8 cellular contexts compared by ENCODE assay signal in the genomic region with DNA sequence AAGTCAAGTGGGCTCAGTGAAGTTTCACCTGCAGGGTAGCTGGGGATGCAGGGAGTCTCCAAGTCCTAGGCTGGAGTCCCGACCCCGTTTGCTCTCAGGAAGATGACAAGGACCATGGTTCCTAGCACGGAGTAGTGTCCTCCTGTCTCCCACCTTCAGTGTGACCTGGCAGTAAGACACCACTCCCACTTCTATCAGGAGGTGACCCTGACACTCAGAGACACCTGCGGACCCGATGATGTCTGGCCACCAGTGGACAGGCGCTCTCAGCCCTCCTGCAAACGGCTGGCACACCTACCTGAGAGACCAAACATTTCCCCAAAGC. TPM values are rescaled to one million over a fixed set of nuclear protein-coding genes. Genes with fewer than 3 reads are reported as not detected.
DNase-seq lines count a peak whose midpoint lies in the region; ATAC-seq and TF ChIP-seq lines count a peak whose summit lies in the region.

No MANE protein-coding gene starts in this region.

- H3K27me3 ChIP-seq in layer of hippocampus (ENCODE audit: control insufficient read depth, insufficient read depth, low read length) (no peaks in the 10 kb centered on the region), thyroid gland (no peaks in the 10 kb centered on the region)

- H3K27ac Mint-ChIP-seq in activated naive CD4-positive, alpha-beta T cell treated with anti-CD3 and anti-CD28 coated beads, Interleukin-2, amount 10 ng/mL, durations not matched to agents 7 days and 5 days, result peak overlapping the region; percentile 94
- H3K27ac Mint-ChIP-seq in activated naive CD8-positive, alpha-beta T cell treated with anti-CD3 and anti-CD28 coated beads, Interleukin-2, amount 50 U/mL, for 24 hours, result peak overlapping the region; percentile 90

- H3K27ac ChIP-seq in layer of hippocampus (ENCODE audit: low read depth, low read length) (peak overlapping the region; percentile 88), thyroid gland (peak overlapping the region; percentile 37 to 97 (median 93))

- H3K36me3 Mint-ChIP-seq in activated naive CD4-positive, alpha-beta T cell treated with anti-CD3 and anti-CD28 coated beads, Interleukin-2, amount 10 ng/mL, durations not matched to agents 7 days and 5 days, result peaks cover 42% of the 10 kb centered on the region
- H3K36me3 Mint-ChIP-seq in activated naive CD8-positive, alpha-beta T cell treated with anti-CD3 and anti-CD28 coated beads, Interleukin-2, amount 50 U/mL, for 24 hours (ENCODE audit: low read depth), result peaks cover 34% of the 10 kb centered on the region

- 33 to 44% methylated on average over 7 of the region's 7 CpGs for WGBS in thyroid gland, 2 donors

- peaks cover 6 to 9% of the 10 kb centered on the region in 2 donors for H3K36me3 ChIP-seq in thyroid gland

- ATAC-seq in activated naive CD8-positive, alpha-beta T cell treated with anti-CD3 and anti-CD28 coated beads, Interleukin-2, amount 50 U/mL, for 24 hours, result no peak
- ATAC-seq in GM21737 (IDR thresholded peaks at IDR 0.05; ENCODE audit: unreplicated experiment) (no peak), HG03439 (IDR thresholded peaks at IDR 0.05; ENCODE audit: unreplicated experiment) (no peak)

- CTCF ChIA-PET in activated naive CD4-positive, alpha-beta T cell treated with anti-CD3 and anti-CD28 coated beads, Interleukin-2, amount 10 ng/mL, durations not matched to agents 7 days and 5 days (lab: Charles Lee), result interaction anchor here (0.7 to 2.6 kb wide), 14 partner anchors 8 to 747 kb away, joined by 3 to 10 read pairs (median 4); partner anchors contain the start of genes MRPL18 and TCP1

- DNase-seq in activated naive CD4-positive, alpha-beta T cell treated with anti-CD3 and anti-CD28 coated beads, Interleukin-2, amount 10 ng/mL, durations not matched to agents 7 days and 5 days, result no peak
- no peak for DNase-seq in activated naive CD4-positive, alpha-beta T cell treated with anti-CD3 and anti-CD28 coated beads, Interleukin-2, amount 50 U/mL, for 16 hours
- no peak for DNase-seq in activated naive CD8-positive, alpha-beta T cell treated with anti-CD3 and anti-CD28 coated beads, Interleukin-2, amount 50 U/mL, for 24 hours
- peak in 1 of 2 donors; percentile 5 for DNase-seq in thyroid gland
- DNase-seq in H4 (ENCODE audit: low spot score), result no peak

- no peaks in the 10 kb centered on the region for H3K9me3 Mint-ChIP-seq in activated naive CD4-positive, alpha-beta T cell treated with anti-CD3 and anti-CD28 coated beads, Interleukin-2, amount 10 ng/mL, durations not matched to agents 7 days and 5 days
- H3K9me3 Mint-ChIP-seq in activated naive CD8-positive, alpha-beta T cell treated with anti-CD3 and anti-CD28 coated beads, Interleukin-2, amount 50 U/mL, for 24 hours, result no peaks in the 10 kb centered on the region

- no peaks in the 10 kb centered on the region for H3K27me3 Mint-ChIP-seq in activated naive CD4-positive, alpha-beta T cell treated with anti-CD3 and anti-CD28 coated beads, Interleukin-2, amount 10 ng/mL, durations not matched to agents 7 days and 5 days
- no peaks in the 10 kb centered on the region for H3K27me3 Mint-ChIP-seq in activated naive CD8-positive, alpha-beta T cell treated with anti-CD3 and anti-CD28 coated beads, Interleukin-2, amount 50 U/mL, for 24 hours

- H3K4me1 Mint-ChIP-seq in activated naive CD4-positive, alpha-beta T cell treated with anti-CD3 and anti-CD28 coated beads, Interleukin-2, amount 10 ng/mL, durations not matched to agents 7 days and 5 days, result peaks cover 69% of the 10 kb centered on the region
- H3K4me1 Mint-ChIP-seq in activated naive CD8-positive, alpha-beta T cell treated with anti-CD3 and anti-CD28 coated beads, Interleukin-2, amount 50 U/mL, for 24 hours, result peaks cover 50% of the 10 kb centered on the region

- TF ChIP-seq CTCF in thyroid gland (IDR thresholded peaks at IDR 0.05), result no peak

- peaks cover 9 to 18% of the 10 kb centered on the region in 2 donors for H3K4me1 ChIP-seq in thyroid gland

- peak overlapping the region in 2 of 3 donors; percentile 8 to 74 for H3K4me3 ChIP-seq in thyroid gland (replicated peaks in 1 of 3)

- TF ChIP-seq POLR2A in thyroid gland (IDR thresholded peaks at IDR 0.05), result no peak

- H3K4me3 Mint-ChIP-seq in activated naive CD4-positive, alpha-beta T cell treated with anti-CD3 and anti-CD28 coated beads, Interleukin-2, amount 10 ng/mL, durations not matched to agents 7 days and 5 days, result peak overlapping the region; percentile 83
- peak overlapping the region; percentile 94 for H3K4me3 Mint-ChIP-seq in activated naive CD8-positive, alpha-beta T cell treated with anti-CD3 and anti-CD28 coated beads, Interleukin-2, amount 50 U/mL, for 24 hours

- intact Hi-C loops in thyroid gland (cut with DNase I), result loop anchor here (2.0 to 10.0 kb wide), 3 partner anchors 35 to 95 kb away; partner anchors contain the start of genes ACAT2, TCP1 and WTAP

- no peaks in the 10 kb centered on the region for H3K9me3 ChIP-seq in thyroid gland

RNA-seq across cellular contexts. Expression of gene SOD2, which starts 1.1 kb away (rescaled TPM):
- total RNA-seq in thyroid gland, result 100 to 1,000 TPM; 132 to 601 (median 296) TPM
- 48.3 and 60.2 TPM in 2 replicates for total RNA-seq in H4 (2014; rRNA removed; shearing (Covaris generic))

RNA-seq across cellular contexts. Expression of gene WTAP, which starts 35.4 kb away (rescaled TPM):
- 100 to 1,000 TPM in 3 of 4 donors, 10 to 100 TPM in 1; 83.6 to 132 (median 119) TPM for total RNA-seq in thyroid gland
- total RNA-seq in H4 (2014; rRNA removed; shearing (Covaris generic)), result 56.3 and 61.8 TPM in 2 replicates
